Comparison of ENCODE assay signal across 8 cellular contexts in genomic region chr7:2314209-2314955, GRCh38. TPM values are rescaled to one million over a fixed set of nuclear protein-coding genes. Genes with fewer than 3 reads are reported as not detected.
A peak's percentile ranks its signal among the peaks of the same experiment; 100 is the strongest.
DNase-seq lines count a peak whose midpoint lies in the region; ATAC-seq and TF ChIP-seq lines count a peak whose summit lies in the region.

Gene SNX8 (minus strand): TSS chr7:2314441. CDS start chr7:2314421, 20 bp downstream.

- H3K79me2 ChIP-seq in DOHH2 (ENCODE audit: control insufficient read depth, low read length) (peaks cover 46% of the 10 kb centered on the region), GM23338 (replicated peaks; ENCODE audit: insufficient read depth) (peaks cover 42% of the 10 kb centered on the region)

- H3K27ac Mint-ChIP-seq in GM23338: no peak within 1 kb of the TSS
- peak within 1 kb of the TSS; percentile 86 for H3K27ac Mint-ChIP-seq in activated T-helper 17 cell treated with anti-CD3 and anti-CD28 coated beads, Interleukin-2, amount 50 U/mL, for 72 hours
- peak within 1 kb of the TSS in 1 of 2 donors; percentile 77 for H3K27ac Mint-ChIP-seq in natural killer cell

- H3K36me3 ChIP-seq in DOHH2 (ENCODE audit: control insufficient read depth, low read length): peaks cover 8% of the 10 kb centered on the region
- no peaks in the 10 kb centered on the region for H3K36me3 ChIP-seq in GM23338 (ENCODE audit: insufficient read depth)

- H3K9me3 Mint-ChIP-seq in GM23338 (0 out of 3 replicates have a peak, but pooled peaks cover 3% of the 10 kb centered on the region), natural killer cell (no peaks in the 10 kb centered on the region)
- H3K9me3 Mint-ChIP-seq in activated T-helper 17 cell treated with anti-CD3 and anti-CD28 coated beads, Interleukin-2, amount 50 U/mL, for 72 hours: no peaks in the 10 kb centered on the region

- peaks cover 7% of the 10 kb centered on the region; the same call in 1 of the 2 replicates for H3K9me3 ChIP-seq in DOHH2 (ENCODE audit: control insufficient read depth, insufficient read depth, low read length)

- H3K4me1 Mint-ChIP-seq in GM23338: peaks cover 14% of the 10 kb centered on the region
- H3K4me1 Mint-ChIP-seq in activated T-helper 17 cell treated with anti-CD3 and anti-CD28 coated beads, Interleukin-2, amount 50 U/mL, for 72 hours: peaks cover 6% of the 10 kb centered on the region
- peaks cover 5 to 18% of the 10 kb centered on the region in 2 donors for H3K4me1 Mint-ChIP-seq in natural killer cell

- DNase-seq in GM23338 (ENCODE audit: low spot score) (peak; percentile 92), Kasumi-1 (lab: John Stamatoyannopoulos, UW) (peak; percentile 28 to 40), RPMI8226 (peak; percentile 96), fibroblast of peridontal ligament (ENCODE audit: extremely low read depth) (peak; percentile 70), natural killer cell (peak; percentile 94)
- peak; percentile 93 to 99 (median 96) for DNase-seq in stimulated activated naive CD4-positive, alpha-beta T cell (lab: John Stamatoyannopoulos, UW)

- no peaks in the 10 kb centered on the region for H3K27me3 ChIP-seq in DOHH2 (ENCODE audit: control insufficient read depth, low read length)
- H3K27me3 ChIP-seq in GM23338 (ENCODE audit: insufficient read depth): no peaks in the 10 kb centered on the region

- H3K27me3 Mint-ChIP-seq in GM23338 (ENCODE audit: insufficient read depth, low read depth, poor library complexity): peaks cover 8% of the 10 kb centered on the region
- H3K27me3 Mint-ChIP-seq in activated T-helper 17 cell treated with anti-CD3 and anti-CD28 coated beads, Interleukin-2, amount 50 U/mL, for 72 hours: no peaks in the 10 kb centered on the region
- H3K27me3 Mint-ChIP-seq in natural killer cell (ENCODE audit: low read depth in 2 of 2): peaks cover 0 to 3% of the 10 kb centered on the region in 2 donors

- intact Hi-C loops in natural killer cell (cut with micrococcal nuclease): loop anchor here (1.0 kb wide), 1 partner anchor 40 kb away; the partner anchor contains the start of gene EIF3B

- H3K4me3 Mint-ChIP-seq in GM23338: no peak within 1 kb of the TSS; the same call in 1 of the 3 replicates
- H3K4me3 Mint-ChIP-seq in activated T-helper 17 cell treated with anti-CD3 and anti-CD28 coated beads, Interleukin-2, amount 50 U/mL, for 72 hours: no peak within 1 kb of the TSS
- H3K4me3 Mint-ChIP-seq in natural killer cell: peak within 1 kb of the TSS; percentile 96

- no peak for TF ChIP-seq CTCF in DOHH2 (IDR thresholded peaks at IDR 0.05; ENCODE audit: low read depth, low read length, poor library complexity, severe bottlenecking)
- TF ChIP-seq CTCF in GM23338 (conservative IDR thresholded peaks at IDR 0.05; ENCODE audit: low read depth in 2 of 2): no peak
- no peak for TF ChIP-seq CTCF in natural killer cell (IDR thresholded peaks at IDR 0.05)

- peaks cover 34% of the 10 kb centered on the region for H3F3A ChIP-seq in DOHH2 (ENCODE audit: control insufficient read depth, insufficient read depth)
- H3F3A ChIP-seq in GM23338 (replicated peaks; ENCODE audit: low read depth): 0 out of 2 replicates have a peak, but pooled peaks cover 10% of the 10 kb centered on the region

- H3K27ac ChIP-seq in DOHH2 (ENCODE audit: low read depth, low read length) (peak within 1 kb of the TSS; percentile 51), GM23338 (ENCODE audit: low read depth) (no peak within 1 kb of the TSS)

- H3K36me3 Mint-ChIP-seq in GM23338 (ENCODE audit: low read depth) (peaks cover 6% of the 10 kb centered on the region), natural killer cell (no peaks in the 10 kb centered on the region)
- peaks cover 6% of the 10 kb centered on the region for H3K36me3 Mint-ChIP-seq in activated T-helper 17 cell treated with anti-CD3 and anti-CD28 coated beads, Interleukin-2, amount 50 U/mL, for 72 hours (ENCODE audit: low read depth)

- H3K4me1 ChIP-seq in DOHH2 (ENCODE audit: control insufficient read depth, low read length) (peaks cover 68% of the 10 kb centered on the region), GM23338 (ENCODE audit: insufficient read depth) (peaks cover 10% of the 10 kb centered on the region)

- H3K4me2 ChIP-seq in DOHH2 (ENCODE audit: low read length) (peak within 1 kb of the TSS; percentile 83), GM23338 (peak within 1 kb of the TSS; percentile 86)

- H3K9me2 ChIP-seq in DOHH2 (replicated peaks; ENCODE audit: control insufficient read depth, low read length) (no peaks in the 10 kb centered on the region), GM23338 (ENCODE audit: insufficient read depth) (no peaks in the 10 kb centered on the region)

- H4K20me1 ChIP-seq in DOHH2 (ENCODE audit: control insufficient read depth, insufficient read depth, low read depth, low read length) (no peaks in the 10 kb centered on the region), GM23338 (replicated peaks; ENCODE audit: insufficient read depth) (no peaks in the 10 kb centered on the region)

- H2AFZ ChIP-seq in GM23338: no peak within 1 kb of the TSS

- ATAC-seq in GM23338 (peak; percentile 76), natural killer cell (peak; percentile 93 to 99 (median 94))
- peak; percentile 89 for ATAC-seq in activated T-helper 17 cell treated with anti-CD3 and anti-CD28 coated beads, Interleukin-2, amount 50 U/mL, for 72 hours (replicated peaks)

- H3K4me3 ChIP-seq in DOHH2 (ENCODE audit: low read length) (peak within 1 kb of the TSS; percentile 82), GM23338 (peak within 1 kb of the TSS; percentile 83)

TF ChIP-seq in GM23338, 12 proteins besides CTCF, POLR2A, EP300 and RAD21 (continues in another document):
- no peak for TF ChIP-seq JUNB (IDR thresholded peaks at IDR 0.05; ENCODE audit: unreplicated experiment)
- TF ChIP-seq ZNF331 (CRISPR knock-in tag; IDR thresholded peaks at IDR 0.05; ENCODE audit: low read depth): no peak
- TF ChIP-seq CREB1 (CRISPR knock-in tag; IDR thresholded peaks at IDR 0.05; ENCODE audit: low read depth): 0 out of 2 replicates have a peak, but pooled peaks have one; percentile 45
- no peak for TF ChIP-seq ETS1 (IDR thresholded peaks at IDR 0.05)
- TF ChIP-seq EZH2phosphoT487 (IDR thresholded peaks at IDR 0.05; ENCODE audit: unreplicated experiment): no peak
- TF ChIP-seq NANOG (IDR thresholded peaks at IDR 0.05; ENCODE audit: borderline replicate concordance): no peak
- TF ChIP-seq POLR2AphosphoS5 (IDR thresholded peaks at IDR 0.05; ENCODE audit: low read depth): peak; percentile 66

RNA-seq across cellular contexts. Expression of gene SNX8, which starts in this region (rescaled TPM):
- total RNA-seq in GM23338 (2014; rRNA removed; shearing (Covaris generic)): 15.6 and 44.3 TPM in 2 replicates
- polyA plus RNA-seq in GM23338 (2016; fragmentation: Nextera tagmentation; extraction: Ambion mirVana): 49.1 and 50.9 TPM in 2 replicates
- 10 to 100 TPM; 23.7 to 31.8 TPM for total RNA-seq in activated T-helper 17 cell treated with anti-CD3 and anti-CD28 coated beads, Interleukin-2, amount 50 U/mL, for 72 hours
- 10 to 100 TPM in 2 of 3 donors, 1 to 10 TPM in 1; 8.3 to 15.7 (median 12.6) TPM for total RNA-seq in natural killer cell

Comparison
In these comparisons a context has a peak if more than half of its experiments do, and no peak if none do; other contexts are left out.
1. DNase-seq: peak in every context shown above with its lines; median percentile 96 in RPMI8226; 96 in stimulated activated naive CD4-positive, alpha-beta T cell; 94 in natural killer cell; 92 in GM23338; 70 in fibroblast of peridontal ligament; 34 in Kasumi-1.